In genomic region chr1:236395780-236396664, GRCh38 we compare ENCODE assay signal across 8 cellular contexts. TPM values are rescaled to one million over a fixed set of nuclear protein-coding genes. Genes with fewer than 3 reads are reported as not detected.
DNase-seq lines count a peak whose midpoint lies in the region; ATAC-seq lines count a peak whose summit lies in the region.

No MANE protein-coding gene starts in this region.

- intact Hi-C loops in posterior vena cava (cut with DNase I), result no loop called here

- ATAC-seq in natural killer cell treated with Interleukin-12 subunit alpha and Interleukin-12 subunit beta and Interleukin-15 and Interleukin-18, amount 100 ng/mL, for 72 hours, result peak; percentile 21 to 34
- no peak for ATAC-seq in GM18498 (IDR thresholded peaks at IDR 0.05; ENCODE audit: unreplicated experiment)

- peaks cover 12% of the 10 kb centered on the region for H3K27me3 ChIP-seq in MG63
- peaks cover 5% of the 10 kb centered on the region for H3K27me3 ChIP-seq in effector memory CD4-positive, alpha-beta T cell (replicated peaks; ENCODE audit: control insufficient read depth, insufficient read depth, low read length, poor library complexity, severe bottlenecking)

- peaks cover 19 to 29% of the 10 kb centered on the region in 2 donors for H3K4me1 Mint-ChIP-seq in natural killer cell treated with Interleukin-12 subunit alpha and Interleukin-12 subunit beta and Interleukin-15 and Interleukin-18, amount 100 ng/mL, for 72 hours (ENCODE audit: low read depth in 2 of 2)

- no peaks in the 10 kb centered on the region for H3K4me1 ChIP-seq in effector memory CD4-positive, alpha-beta T cell (ENCODE audit: control insufficient read depth, insufficient read depth, low read length, poor library complexity, severe bottlenecking)

- peak overlapping the region; percentile 92 for H3K4me3 Mint-ChIP-seq in natural killer cell treated with Interleukin-12 subunit alpha and Interleukin-12 subunit beta and Interleukin-15 and Interleukin-18, amount 100 ng/mL, for 72 hours

- H3K9me3 Mint-ChIP-seq in natural killer cell treated with Interleukin-12 subunit alpha and Interleukin-12 subunit beta and Interleukin-15 and Interleukin-18, amount 100 ng/mL, for 72 hours, result no peaks in the 10 kb centered on the region

- DNase-seq in NCI-H748 (lab: John Stamatoyannopoulos, UW; ENCODE audit: unreplicated experiment), result peak; percentile 46
- no peak for DNase-seq in NCI-H748 treated with DMSO at 0.1 percent for 48 hours (lab: John Stamatoyannopoulos, UW)
- no peak for DNase-seq in MG63
- DNase-seq in effector memory CD4-positive, alpha-beta T cell, result no peak
- no peak for DNase-seq in natural killer cell treated with Interleukin-12 subunit alpha and Interleukin-12 subunit beta and Interleukin-15 and Interleukin-18, amount 100 ng/mL, for 72 hours (ENCODE audit: low spot score)
- DNase-seq in posterior vena cava (ENCODE audit: low spot score), result no peak
- DNase-seq in NCI-H524 treated with DMSO at 0.1 percent for 48 hours (lab: John Stamatoyannopoulos, UW), result no peak

- peak overlapping the region; percentile 60 for H3K4me3 ChIP-seq in MG63
- peak overlapping the region; percentile 74 for H3K4me3 ChIP-seq in effector memory CD4-positive, alpha-beta T cell (ENCODE audit: insufficient read depth, low read depth, low read length, poor library complexity, severe bottlenecking)

- peak overlapping the region; percentile 56 for H3K27ac ChIP-seq in effector memory CD4-positive, alpha-beta T cell (ENCODE audit: insufficient read depth, low read length, poor library complexity, severe bottlenecking)

- no peaks in the 10 kb centered on the region for H3K36me3 ChIP-seq in MG63
- no peaks in the 10 kb centered on the region for H3K36me3 ChIP-seq in effector memory CD4-positive, alpha-beta T cell (ENCODE audit: control insufficient read depth, insufficient read depth, low read length)

- H3K36me3 Mint-ChIP-seq in natural killer cell treated with Interleukin-12 subunit alpha and Interleukin-12 subunit beta and Interleukin-15 and Interleukin-18, amount 100 ng/mL, for 72 hours, result no peaks in the 10 kb centered on the region

- H3K9me3 ChIP-seq in MG63, result no peaks in the 10 kb centered on the region
- no peaks in the 10 kb centered on the region for H3K9me3 ChIP-seq in effector memory CD4-positive, alpha-beta T cell (ENCODE audit: control insufficient read depth, low read length)

- H3K27me3 Mint-ChIP-seq in natural killer cell treated with Interleukin-12 subunit alpha and Interleukin-12 subunit beta and Interleukin-15 and Interleukin-18, amount 100 ng/mL, for 72 hours, result peaks cover 0 to 10% of the 10 kb centered on the region in 2 donors

- peak overlapping the region; percentile 31 to 68 for H3K27ac Mint-ChIP-seq in natural killer cell treated with Interleukin-12 subunit alpha and Interleukin-12 subunit beta and Interleukin-15 and Interleukin-18, amount 100 ng/mL, for 72 hours

RNA-seq across cellular contexts. Expression of gene EDARADD, which starts 1.9 kb away (rescaled TPM):
- 0.10 TPM in 1 of 2 replicates, not detected in the other for total RNA-seq in MG63 (2014; rRNA removed; shearing (Covaris generic); ENCODE audit: low replicate concordance)
- total RNA-seq in natural killer cell treated with Interleukin-12 subunit alpha and Interleukin-12 subunit beta and Interleukin-15 and Interleukin-18, amount 100 ng/mL, for 72 hours, result 1 to 10 TPM; 1.9 to 7.2 TPM
- under 1 TPM; 0.24 to 0.32 TPM for total RNA-seq in posterior vena cava
